32 cellular contexts compared by ENCODE assay signal in the genomic region with DNA sequence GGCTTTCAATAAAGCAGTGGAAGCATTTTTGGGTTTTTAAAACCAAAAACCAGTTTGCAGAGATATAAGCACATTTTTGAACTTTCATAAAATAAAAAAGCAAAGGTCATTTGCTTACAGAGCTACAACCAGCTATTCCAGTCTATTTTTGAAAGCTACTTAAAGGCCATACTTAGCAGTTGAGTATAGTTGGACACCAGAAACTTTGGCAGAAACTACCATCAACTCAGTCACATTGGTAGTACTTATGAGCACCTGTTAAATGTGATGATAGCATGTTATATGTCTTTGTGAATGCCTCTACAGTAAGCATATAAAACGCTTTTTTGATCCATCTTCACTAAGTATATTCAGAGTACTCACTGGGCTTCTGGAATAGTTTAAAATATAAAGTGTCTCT.
"Had no signal": no experiment of that assay in that cellular context is flagged by ENCODE, and none has a peak within 500 bp of the region (broad histone marks: within the 10 kb centered on the region; RNA-seq: fewer than 3 reads in every experiment).

No MANE protein-coding gene starts in this region.

- H3K27me3 ChIP-seq: adrenal gland, body of pancreas, brain microvascular endothelial cell, breast epithelium had no signal

- ATAC-seq: activated CD8-positive, alpha-beta T cell treated with anti-CD3 and anti-CD28 coated beads for 36 hours; activated naive CD4-positive, alpha-beta T cell treated with anti-CD3 and anti-CD28 coated beads, Interleukin-2, amount 50 U/mL, for 72 hours; activated T-cell treated with anti-CD3 and anti-CD28 coated beads, Interleukin-2, amount 50 U/mL, for 4 hours; activated T-cell treated with anti-CD3 and anti-CD28 coated beads, Interleukin-2, amount 50 U/mL, for 72 hours; activated T-helper 17 cell treated with anti-CD3 and anti-CD28 coated beads, Interleukin-2, amount 50 U/mL, for 72 hours; body of pancreas had no signal

- H3K4me1 ChIP-seq: adrenal gland, body of pancreas, breast epithelium had no signal

- H3K4me3 ChIP-seq: adrenal gland, body of pancreas, breast epithelium had no signal

- DNase-seq: activated B cell treated with CpG ODN at 0.5 μM for 24 hours; activated CD4-positive, alpha-beta memory T cell treated with anti-CD3 and anti-CD28 coated beads for 36 hours; activated CD4-positive, alpha-beta T cell treated with anti-CD3 and anti-CD28 coated beads for 4 hours; activated CD4-positive, alpha-beta T cell treated with anti-CD3 and anti-CD28 coated beads, Interleukin-2, amount 10 ng/mL, durations not matched to agents 24 days and 14 days; activated CD4-positive, alpha-beta T cell treated with anti-CD3 and anti-CD28 coated beads, Interleukin-2, amount 50 U/mL, for 1 hour; activated CD4-positive, alpha-beta T cell treated with anti-CD3 and anti-CD28 coated beads, Interleukin-2, amount 50 U/mL, for 4 hours; activated CD4-positive, CD25-positive, alpha-beta regulatory T cell treated with anti-CD3 and anti-CD28 coated beads, Interleukin-2, amount 50 U/mL, for 72 hours; activated CD8-positive, alpha-beta memory T cell treated with anti-CD3 and anti-CD28 coated beads, Interleukin-2, amount 50 U/mL, for 4 hours; activated CD8-positive, alpha-beta T cell treated with anti-CD3 and anti-CD28 coated beads for 36 hours; activated effector memory CD4-positive, alpha-beta T cell treated with anti-CD3 and anti-CD28 coated beads, Interleukin-2, amount 50 U/mL, for 16 hours; activated gamma-delta T cell treated with Interleukin-2 at 50 U/mL for 16 hours; activated naive CD4-positive, alpha-beta T cell; activated naive CD4-positive, alpha-beta T cell treated with anti-CD3 and anti-CD28 coated beads for 36 hours; activated naive CD4-positive, alpha-beta T cell treated with anti-CD3 and anti-CD28 coated beads, Interleukin-2, amount 50 U/mL, for 16 hours; activated naive CD8-positive, alpha-beta T cell treated with anti-CD3 and anti-CD28 coated beads for 36 hours; activated T-cell treated with anti-CD3 and anti-CD28 coated beads for 4 hours; activated T-cell treated with anti-CD3 and anti-CD28 coated beads, Interleukin-2, amount 50 U/mL, for 1 hour; activated T-cell treated with anti-CD3 and anti-CD28 coated beads, Interleukin-2, amount 50 U/mL, for 4 hours; activated T-cell treated with anti-CD3 and anti-CD28 coated beads, Interleukin-2, amount 50 U/mL, for 72 hours; adrenal gland; amniotic stem cell; aorta; body of pancreas; brain microvascular endothelial cell; caudate nucleus; SW 1271; T-helper 1 cell; T-helper 2 cell; T-helper 9 cell had no signal

- H3K36me3 ChIP-seq: adrenal gland, brain microvascular endothelial cell, breast epithelium had no signal

- H3K27ac ChIP-seq: adrenal gland, body of pancreas, brain microvascular endothelial cell, breast epithelium had no signal

- H3K9me3 ChIP-seq: adrenal gland had no signal
